14 cellular contexts compared by ENCODE assay signal in the genomic region with DNA sequence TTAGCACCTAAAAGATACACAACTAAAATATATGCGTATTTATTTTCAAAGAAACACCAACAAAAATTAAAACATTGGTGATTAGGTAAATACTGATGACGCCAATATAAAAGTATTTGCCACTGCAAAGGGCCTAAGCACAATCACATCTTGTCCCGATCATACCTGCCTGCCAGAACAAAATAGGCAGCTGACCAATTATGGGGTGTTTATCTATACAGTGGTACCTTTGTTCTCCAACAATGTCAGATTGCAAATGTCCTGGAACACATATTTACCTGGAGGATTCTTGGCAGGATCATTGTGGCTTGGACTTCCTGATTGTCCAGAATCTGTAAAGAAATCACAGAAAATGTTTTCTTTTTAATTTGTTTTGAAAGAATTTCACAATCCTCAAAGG.
DNase-seq lines count a peak whose midpoint lies in the region; ATAC-seq and TF ChIP-seq lines count a peak whose summit lies in the region.
"Had no signal": no experiment of that assay in that cellular context is flagged by ENCODE, and none has a peak within 500 bp of the region (broad histone marks: within the 10 kb centered on the region; RNA-seq: fewer than 3 reads in every experiment).

No MANE protein-coding gene starts in this region.

- POLR2A ChIA-PET in PC-9 (lab: Charles Lee; ENCODE audit: unreplicated experiment), result no interaction called here

- H3K9me3 Mint-ChIP-seq in activated naive CD8-positive, alpha-beta T cell treated with anti-CD3 and anti-CD28 coated beads, Interleukin-2, amount 50 U/mL, for 24 hours, result no peaks in the 10 kb centered on the region

- H3K4me1 Mint-ChIP-seq in activated naive CD8-positive, alpha-beta T cell treated with anti-CD3 and anti-CD28 coated beads, Interleukin-2, amount 50 U/mL, for 24 hours, result no peaks in the 10 kb centered on the region
- H3K4me1 Mint-ChIP-seq: naive B cell had no signal

- H3K4me1 ChIP-seq in PC-9 (replicated peaks; ENCODE audit: insufficient read depth), result peaks cover 19% of the 10 kb centered on the region

- intact Hi-C loops in PC-9 (cut with micrococcal nuclease; ENCODE audit: unreplicated experiment), result loop anchor here (5.0 kb wide), 1 partner anchor 73 kb away; no protein-coding TSS in a partner anchor

- DNase-seq in COR-L47 (lab: John Stamatoyannopoulos, UW), result peak; percentile 83
- peak; percentile 35 for DNase-seq in NCI-H1436 treated with DMSO at 0.1 percent for 48 hours (lab: John Stamatoyannopoulos, UW)
- DNase-seq in PC-9, result peak; percentile 24 to 85
- DNase-seq in left lobe of liver (ENCODE audit: low spot score), result peak; percentile 54
- no peak for DNase-seq in SKM-1 (lab: John Stamatoyannopoulos, UW; ENCODE audit: unreplicated experiment)
- DNase-seq in activated naive CD8-positive, alpha-beta T cell treated with anti-CD3 and anti-CD28 coated beads, Interleukin-2, amount 50 U/mL, for 24 hours, result no peak
- no peak for DNase-seq in NCI-H524 (lab: John Stamatoyannopoulos, UW)
- DNase-seq in activated T-cell treated with anti-CD3 and anti-CD28 coated beads for 4 hours, result no peak
- DNase-seq: activated naive CD4-positive, alpha-beta T cell treated with anti-CD3 and anti-CD28 coated beads, Interleukin-2, amount 50 U/mL, for 16 hours; kidney; naive B cell had no signal

- H3K36me3 Mint-ChIP-seq in activated naive CD8-positive, alpha-beta T cell treated with anti-CD3 and anti-CD28 coated beads, Interleukin-2, amount 50 U/mL, for 24 hours (ENCODE audit: low read depth), result no peaks in the 10 kb centered on the region
- H3K36me3 Mint-ChIP-seq: naive B cell had no signal

- H3K9me2 ChIP-seq in PC-9 (ENCODE audit: insufficient read depth), result no peaks in the 10 kb centered on the region

- no peak overlapping the region for H3K4me2 ChIP-seq in PC-9

- H2AFZ ChIP-seq in PC-9, result no peak overlapping the region

- no peaks in the 10 kb centered on the region for H3K27me3 ChIP-seq in PC-9 (ENCODE audit: insufficient read depth, low read depth)
- H3K27me3 ChIP-seq: cardiac muscle cell had no signal

- no peak for TF ChIP-seq CTCF in PC-9 (conservative IDR thresholded peaks at IDR 0.05)

- H3K4me3 ChIP-seq in PC-9, result no peak overlapping the region
- H3K4me3 ChIP-seq: cardiac muscle cell, thoracic aorta had no signal

- peak overlapping the region; percentile 39 for H3K27ac ChIP-seq in PC-9
- H3K27ac ChIP-seq: cardiac muscle cell, thoracic aorta had no signal

- H3K79me2 ChIP-seq in PC-9 (ENCODE audit: low read depth), result no peaks in the 10 kb centered on the region

- H3K27me3 Mint-ChIP-seq in activated naive CD8-positive, alpha-beta T cell treated with anti-CD3 and anti-CD28 coated beads, Interleukin-2, amount 50 U/mL, for 24 hours, result no peaks in the 10 kb centered on the region
- H3K27me3 Mint-ChIP-seq: naive B cell, progenitor cell of endocrine pancreas had no signal

- no TSS peak for BruUV-seq in PC-9 (replicated peaks; lab: Mats Ljungman, UMichigan)

- H3K4me3 Mint-ChIP-seq in activated naive CD8-positive, alpha-beta T cell treated with anti-CD3 and anti-CD28 coated beads, Interleukin-2, amount 50 U/mL, for 24 hours, result no peak overlapping the region
- H3K4me3 Mint-ChIP-seq: naive B cell had no signal

- no peaks in the 10 kb centered on the region for H4K20me1 ChIP-seq in PC-9 (ENCODE audit: insufficient read depth)

- H3K36me3 ChIP-seq in PC-9 (ENCODE audit: low read depth), result no peaks in the 10 kb centered on the region
- H3K36me3 ChIP-seq: cardiac muscle cell, thoracic aorta had no signal

- no peaks in the 10 kb centered on the region for H3K9me3 ChIP-seq in PC-9 (ENCODE audit: insufficient read depth, low read depth)
- H3K9me3 ChIP-seq: thoracic aorta had no signal

- ATAC-seq in left lobe of liver, result peak; percentile 62
- no peak for ATAC-seq in activated naive CD8-positive, alpha-beta T cell treated with anti-CD3 and anti-CD28 coated beads, Interleukin-2, amount 50 U/mL, for 24 hours

- CTCF ChIA-PET in PC-9 (lab: Charles Lee), result no interaction called here

- H3K27ac Mint-ChIP-seq in activated naive CD8-positive, alpha-beta T cell treated with anti-CD3 and anti-CD28 coated beads, Interleukin-2, amount 50 U/mL, for 24 hours, result no peak overlapping the region
- H3K27ac Mint-ChIP-seq: naive B cell, progenitor cell of endocrine pancreas had no signal

- H3F3A ChIP-seq in PC-9 (ENCODE audit: insufficient read depth, low read depth), result peaks cover 8% of the 10 kb centered on the region

Comparison
In these comparisons a context has a peak if more than half of its experiments do, and no peak if none do; other contexts are left out.
1. DNase-seq: peak in COR-L47 (single experiment), NCI-H1436 treated with DMSO at 0.1 percent for 48 hours (single experiment), PC-9 (2 of 2) and left lobe of liver (single experiment); none in SKM-1 (single experiment), activated naive CD8-positive, alpha-beta T cell treated with anti-CD3 and anti-CD28 coated beads, Interleukin-2, amount 50 U/mL, for 24 hours (single experiment), NCI-H524 (0 of 2) and activated T-cell treated with anti-CD3 and anti-CD28 coated beads for 4 hours (single experiment).